Comparison of ENCODE assay signal across 10 cellular contexts in the genomic region with DNA sequence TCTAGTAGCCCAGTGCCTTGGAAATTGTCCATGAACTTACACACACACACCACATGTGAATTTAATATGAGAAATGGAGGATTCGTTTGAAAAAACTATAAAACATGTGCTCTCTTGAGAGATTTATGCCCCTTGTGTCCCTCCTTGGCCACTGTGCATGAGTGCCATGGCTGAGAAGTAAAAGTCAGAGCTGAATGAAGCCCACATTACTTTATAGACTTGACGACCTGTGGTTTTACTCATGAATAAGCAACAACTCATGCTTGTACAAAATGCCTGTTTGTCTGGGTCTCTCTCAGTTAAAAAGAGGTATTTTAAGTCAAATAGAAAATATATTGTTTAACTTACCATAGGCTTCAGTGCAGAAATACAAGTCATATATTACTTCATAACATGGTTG.
DNase-seq lines count a peak whose midpoint lies in the region; ATAC-seq and TF ChIP-seq lines count a peak whose summit lies in the region.
"Had no signal": no experiment of that assay in that cellular context is flagged by ENCODE, and none has a peak within 500 bp of the region (broad histone marks: within the 10 kb centered on the region; RNA-seq: fewer than 3 reads in every experiment).

No MANE protein-coding gene starts in this region.

- no peak overlapping the region for H3K27ac ChIP-seq in ovary

- H3K4me1 ChIP-seq in ovary (ENCODE audit: insufficient read depth) = no peaks in the 10 kb centered on the region

- intact Hi-C loops in ovary (cut with DNase I) = no loop called here

- no peak for TF ChIP-seq EP300 in ovary (IDR thresholded peaks at IDR 0.05)

- H3K27me3 ChIP-seq in ovary = no peaks in the 10 kb centered on the region

- CTCF ChIA-PET in activated CD4-positive, alpha-beta T cell treated with anti-CD3 and anti-CD28 coated beads, Interleukin-2, amount 10 ng/mL, durations not matched to agents 7 days and 5 days (lab: Charles Lee) = no interaction called here

- H3K9me3 Mint-ChIP-seq in activated CD4-positive, alpha-beta T cell treated with anti-CD3 and anti-CD28 coated beads, Interleukin-2, amount 10 ng/mL, durations not matched to agents 7 days and 5 days = no peaks in the 10 kb centered on the region
- H3K9me3 Mint-ChIP-seq: stimulated activated effector memory CD8-positive, alpha-beta T cell treated with anti-CD3 and anti-CD28 coated beads, Interleukin-12 subunit alpha, Interleukin-12 subunit beta, amount 100 ng/mL, for 72 hours had no signal

- no peaks in the 10 kb centered on the region for H3K36me3 Mint-ChIP-seq in activated CD4-positive, alpha-beta T cell treated with anti-CD3 and anti-CD28 coated beads, Interleukin-2, amount 10 ng/mL, durations not matched to agents 7 days and 5 days (ENCODE audit: low read depth)
- H3K36me3 Mint-ChIP-seq: stimulated activated effector memory CD8-positive, alpha-beta T cell treated with anti-CD3 and anti-CD28 coated beads, Interleukin-12 subunit alpha, Interleukin-12 subunit beta, amount 100 ng/mL, for 72 hours had no signal

- POLR2A ChIA-PET in activated CD4-positive, alpha-beta T cell treated with anti-CD3 and anti-CD28 coated beads, Interleukin-2, amount 10 ng/mL, durations not matched to agents 7 days and 5 days (lab: Charles Lee) = no interaction called here

- no peaks in the 10 kb centered on the region for H3K9me3 ChIP-seq in ovary

- H3K27me3 Mint-ChIP-seq in activated CD4-positive, alpha-beta T cell treated with anti-CD3 and anti-CD28 coated beads, Interleukin-2, amount 10 ng/mL, durations not matched to agents 7 days and 5 days = no peaks in the 10 kb centered on the region

- H3K27ac Mint-ChIP-seq in activated CD4-positive, alpha-beta T cell treated with anti-CD3 and anti-CD28 coated beads, Interleukin-2, amount 10 ng/mL, durations not matched to agents 7 days and 5 days = no peak overlapping the region
- H3K27ac Mint-ChIP-seq: stimulated activated effector memory CD8-positive, alpha-beta T cell treated with anti-CD3 and anti-CD28 coated beads, Interleukin-12 subunit alpha, Interleukin-12 subunit beta, amount 100 ng/mL, for 72 hours had no signal

- WGBS in ovary, 3 donors = 7 to 16% (median 13%) methylated on average over 2 of the region's 2 CpGs

- TF ChIP-seq POLR2A in ovary (IDR thresholded peaks at IDR 0.05) = no peak

- H3K4me1 Mint-ChIP-seq in activated CD4-positive, alpha-beta T cell treated with anti-CD3 and anti-CD28 coated beads, Interleukin-2, amount 10 ng/mL, durations not matched to agents 7 days and 5 days = no peaks in the 10 kb centered on the region
- H3K4me1 Mint-ChIP-seq: stimulated activated effector memory CD8-positive, alpha-beta T cell treated with anti-CD3 and anti-CD28 coated beads, Interleukin-12 subunit alpha, Interleukin-12 subunit beta, amount 100 ng/mL, for 72 hours had no signal

- no peak for TF ChIP-seq CTCF in ovary (IDR thresholded peaks at IDR 0.05)

- H3K36me3 ChIP-seq in ovary = no peaks in the 10 kb centered on the region

- DNase-seq in left kidney (ENCODE audit: low read depth, low spot score) = peak; percentile 21
- DNase-seq in activated naive CD4-positive, alpha-beta T cell treated with anti-CD3 and anti-CD28 coated beads, Interleukin-2, amount 50 U/mL, for 16 hours = no peak
- no peak for DNase-seq in activated naive CD4-positive, alpha-beta T cell (lab: John Stamatoyannopoulos, UW)
- no peak for DNase-seq in ovary
- DNase-seq in activated CD4-positive, alpha-beta T cell treated with anti-CD3 and anti-CD28 coated beads, Interleukin-2, amount 10 ng/mL, durations not matched to agents 7 days and 5 days = no peak

- H3K4me3 Mint-ChIP-seq in activated CD4-positive, alpha-beta T cell treated with anti-CD3 and anti-CD28 coated beads, Interleukin-2, amount 10 ng/mL, durations not matched to agents 7 days and 5 days = no peak overlapping the region
- H3K4me3 Mint-ChIP-seq: stimulated activated effector memory CD8-positive, alpha-beta T cell treated with anti-CD3 and anti-CD28 coated beads, Interleukin-12 subunit alpha, Interleukin-12 subunit beta, amount 100 ng/mL, for 72 hours had no signal

- ATAC-seq in GM18858 (IDR thresholded peaks at IDR 0.05; ENCODE audit: unreplicated experiment) (peak; percentile 96), GM21737 (IDR thresholded peaks at IDR 0.05; ENCODE audit: unreplicated experiment) (peak; percentile 89), HG03439 (IDR thresholded peaks at IDR 0.05; ENCODE audit: unreplicated experiment) (peak; percentile 90)
- ATAC-seq: Panc1; stimulated activated effector memory CD8-positive, alpha-beta T cell treated with anti-CD3 and anti-CD28 coated beads, Interleukin-12 subunit alpha, Interleukin-12 subunit beta, amount 100 ng/mL, for 72 hours had no signal

- no peak overlapping the region for H3K4me3 ChIP-seq in ovary
